In genomic region chr12:57229634-57230380, GRCh38 we compare ENCODE assay signal across 8 cellular contexts.
A peak's percentile ranks its signal among the peaks of the same experiment; 100 is the strongest.
DNase-seq lines count a peak whose midpoint lies in the region; ATAC-seq and TF ChIP-seq lines count a peak whose summit lies in the region.

Gene SHMT2, plus strand, starts transcription at chr12:57229711. Its CDS starts 68 bp downstream, at chr12:57229779.

- DNase-seq in AG08396 (ENCODE audit: low spot score) (peak; percentile 99), NCI-H510A treated with DMSO at 0.1 percent for 48 hours (lab: John Stamatoyannopoulos, UW) (peak; percentile 99), choroid plexus epithelial cell (ENCODE audit: low read depth) (peak; percentile 97), kidney glomerular epithelial cell (lab: John Stamatoyannopoulos, UW) (peak; percentile 92)
- DNase-seq in activated CD4-positive, alpha-beta T cell treated with anti-CD3 and anti-CD28 coated beads for 1 hour: peak; percentile 87
- peak; percentile 93 to 94 for DNase-seq in stimulated activated CD4-positive, alpha-beta T cell treated with anti-CD3 and anti-CD28 coated beads, Interleukin-15, amount 100 ng/mL, for 48 hours (ENCODE audit: low read depth in 2 of 2)

- no peak for TF ChIP-seq CTCF in choroid plexus epithelial cell (conservative IDR thresholded peaks at IDR 0.05; ENCODE audit: low read depth, low read length)

- ATAC-seq in GM19025 (IDR thresholded peaks at IDR 0.05; ENCODE audit: low read depth, unreplicated experiment): peak; percentile 39
- peak; percentile 56 for ATAC-seq in HG03378 (IDR thresholded peaks at IDR 0.05; ENCODE audit: unreplicated experiment)

- peak within 1 kb of the TSS; percentile 79 for H3K4me3 ChIP-seq in choroid plexus epithelial cell (ENCODE audit: low read depth, low read length)

Comparison
In these comparisons a context has a peak if more than half of its experiments do, and no peak if none do; other contexts are left out.
1. Peak in every context shown above with its lines: DNase-seq, ATAC-seq and H3K4me3 ChIP-seq.